ENCODE assay signal across 14 cellular contexts in the genomic region with DNA sequence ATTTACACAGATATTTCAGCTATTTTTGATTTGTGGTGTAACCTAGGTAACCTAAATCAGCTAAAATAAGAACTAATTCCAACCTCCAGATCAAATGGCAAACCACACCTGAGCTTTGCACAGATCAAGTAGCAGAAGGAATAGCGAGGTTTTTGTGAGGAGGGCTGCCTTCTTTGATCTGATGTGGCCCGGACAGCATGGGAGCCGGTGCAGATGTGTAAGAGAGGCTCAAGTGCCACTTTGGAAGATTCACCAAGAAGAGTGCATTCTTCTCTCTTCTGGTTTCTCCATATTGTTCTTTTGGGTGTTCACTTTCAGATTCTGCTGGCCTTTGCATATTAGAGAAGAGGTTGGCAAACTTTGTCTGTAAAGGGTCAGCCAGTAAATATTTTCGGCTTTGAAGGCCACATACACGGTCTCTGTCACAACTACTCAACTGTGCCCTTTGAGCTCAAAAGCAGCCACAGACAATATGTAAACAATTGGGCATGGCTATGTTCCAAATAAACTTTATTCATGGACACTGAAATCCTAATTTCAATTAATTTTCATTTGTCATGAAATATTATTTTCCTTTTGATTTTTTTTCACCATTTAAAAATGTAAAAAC.
DNase-seq lines count a peak whose midpoint lies in the region; ATAC-seq and TF ChIP-seq lines count a peak whose summit lies in the region.
"Had no signal": no experiment of that assay in that cellular context is flagged by ENCODE, and none has a peak within 500 bp of the region (broad histone marks: within the 10 kb centered on the region; RNA-seq: fewer than 3 reads in every experiment).

No MANE protein-coding gene starts in this region.

- CTCF ChIA-PET in activated naive CD4-positive, alpha-beta T cell treated with anti-CD3 and anti-CD28 coated beads for 36 hours (lab: Charles Lee), result interaction anchor here (1.5 kb wide), 1 partner anchor 177 kb away, joined by 5 read pairs; no protein-coding TSS in a partner anchor
- CTCF ChIA-PET in activated CD8-positive, alpha-beta T cell treated with anti-CD3 and anti-CD28 coated beads, Interleukin-2, amount 10 ng/mL, durations not matched to agents 7 days and 5 days (lab: Charles Lee), result interaction anchor here (0.7 to 2.3 kb wide), 4 partner anchors 31 to 221 kb away, joined by 3 to 9 read pairs (median 7); no protein-coding TSS in a partner anchor

- no peaks in the 10 kb centered on the region for H3K9me3 Mint-ChIP-seq in activated naive CD4-positive, alpha-beta T cell treated with anti-CD3 and anti-CD28 coated beads for 36 hours
- peaks cover 3% of the 10 kb centered on the region for H3K9me3 Mint-ChIP-seq in activated CD8-positive, alpha-beta T cell treated with anti-CD3 and anti-CD28 coated beads, Interleukin-2, amount 10 ng/mL, durations not matched to agents 7 days and 5 days (ENCODE audit: insufficient read depth)

- ATAC-seq in activated CD8-positive, alpha-beta T cell treated with anti-CD3 and anti-CD28 coated beads, Interleukin-2, amount 10 ng/mL, durations not matched to agents 7 days and 5 days, result peak; percentile 56
- no peak for ATAC-seq in left lung
- ATAC-seq: gastroesophageal sphincter had no signal

- TF ChIP-seq EP300 in transverse colon (IDR thresholded peaks at IDR 0.05; ENCODE audit: low read depth), result no peak

- H3K27ac ChIP-seq in left lung (peak overlapping the region; percentile 13 to 57), transverse colon (peak overlapping the region; percentile 5 to 45 (median 28))
- H3K27ac ChIP-seq: colonic mucosa had no signal

- no peak for DNase-seq in activated naive CD4-positive, alpha-beta T cell treated with anti-CD3 and anti-CD28 coated beads for 36 hours
- DNase-seq in activated naive CD4-positive, alpha-beta T cell treated with anti-CD3 and anti-CD28 coated beads, Interleukin-2, amount 50 U/mL, for 16 hours, result no peak
- no peak for DNase-seq in activated CD8-positive, alpha-beta T cell treated with anti-CD3 and anti-CD28 coated beads, Interleukin-2, amount 10 ng/mL, durations not matched to agents 7 days and 5 days
- DNase-seq in left lung (no peak), transverse colon (no peak), kidney tubule cell (ENCODE audit: low spot score) (no peak), GF-D8 (lab: John Stamatoyannopoulos, UW) (no peak)
- no peak for DNase-seq in stimulated activated CD4-positive, alpha-beta T cell treated with anti-CD3 and anti-CD28 coated beads, Interleukin-4, amount 100 ng/mL, for 1 hour
- DNase-seq: activated CD8-positive, alpha-beta memory T cell treated with anti-CD3 and anti-CD28 coated beads, Interleukin-2, amount 50 U/mL, for 4 hours; colonic mucosa; NCI-H526 treated with DMSO at 0.1 percent for 48 hours; SW 1271 had no signal

- H3K4me3 ChIP-seq in left lung, result no peak overlapping the region
- no peak overlapping the region for H3K4me3 ChIP-seq in transverse colon
- H3K4me3 ChIP-seq: colonic mucosa, gastroesophageal sphincter, lung had no signal

- POLR2A ChIA-PET in activated CD8-positive, alpha-beta T cell treated with anti-CD3 and anti-CD28 coated beads, Interleukin-2, amount 10 ng/mL, durations not matched to agents 7 days and 5 days (lab: Charles Lee), result interaction anchor here (1.5 kb wide), 1 partner anchor 145 kb away, joined by 6 read pairs; no protein-coding TSS in a partner anchor

- WGBS in transverse colon (ENCODE audit: low coverage in 1 of 2), 2 donors, result 20 to 63% methylated on average over 2 to 5 of the region's 5 CpGs

- no peaks in the 10 kb centered on the region for H3K27me3 ChIP-seq in left lung
- H3K27me3 ChIP-seq in transverse colon, result no peaks in the 10 kb centered on the region
- H3K27me3 ChIP-seq: colonic mucosa, gastroesophageal sphincter had no signal

- intact Hi-C loops in activated naive CD4-positive, alpha-beta T cell treated with anti-CD3 and anti-CD28 coated beads for 36 hours (cut with micrococcal nuclease), result loop anchor here (2.0 kb wide), 1 partner anchor 23 kb away; no protein-coding TSS in a partner anchor
- intact Hi-C loops in left lung (cut with DNase I), result no loop called here
- intact Hi-C loops in transverse colon (cut with DNase I; ENCODE audit: low total_unique reads), result no loop called here

- peak overlapping the region; percentile 70 for H3K27ac Mint-ChIP-seq in activated naive CD4-positive, alpha-beta T cell treated with anti-CD3 and anti-CD28 coated beads for 36 hours
- H3K27ac Mint-ChIP-seq in activated CD8-positive, alpha-beta T cell treated with anti-CD3 and anti-CD28 coated beads, Interleukin-2, amount 10 ng/mL, durations not matched to agents 7 days and 5 days, result peak overlapping the region; percentile 89

- H3K36me3 ChIP-seq in left lung (no peaks in the 10 kb centered on the region), transverse colon (no peaks in the 10 kb centered on the region)
- H3K36me3 ChIP-seq: colonic mucosa, gastroesophageal sphincter had no signal

- peaks cover 2% of the 10 kb centered on the region for H3K36me3 Mint-ChIP-seq in activated naive CD4-positive, alpha-beta T cell treated with anti-CD3 and anti-CD28 coated beads for 36 hours (ENCODE audit: low read depth)
- H3K36me3 Mint-ChIP-seq in activated CD8-positive, alpha-beta T cell treated with anti-CD3 and anti-CD28 coated beads, Interleukin-2, amount 10 ng/mL, durations not matched to agents 7 days and 5 days (ENCODE audit: low read depth), result peaks cover 8% of the 10 kb centered on the region

- H3K27me3 Mint-ChIP-seq in activated naive CD4-positive, alpha-beta T cell treated with anti-CD3 and anti-CD28 coated beads for 36 hours (ENCODE audit: low read depth), result no peaks in the 10 kb centered on the region
- H3K27me3 Mint-ChIP-seq in activated CD8-positive, alpha-beta T cell treated with anti-CD3 and anti-CD28 coated beads, Interleukin-2, amount 10 ng/mL, durations not matched to agents 7 days and 5 days (ENCODE audit: low read depth), result no peaks in the 10 kb centered on the region

- no peaks in the 10 kb centered on the region for H3K9me3 ChIP-seq in left lung
- no peaks in the 10 kb centered on the region for H3K9me3 ChIP-seq in transverse colon
- H3K9me3 ChIP-seq: colonic mucosa, gastroesophageal sphincter had no signal

- no peak for TF ChIP-seq POLR2A in transverse colon (IDR thresholded peaks at IDR 0.05)

- TF ChIP-seq CTCF in left lung (IDR thresholded peaks at IDR 0.05) (no peak), transverse colon (IDR thresholded peaks at IDR 0.05) (no peak)

- peaks cover 47% of the 10 kb centered on the region for H3K4me1 Mint-ChIP-seq in activated naive CD4-positive, alpha-beta T cell treated with anti-CD3 and anti-CD28 coated beads for 36 hours (ENCODE audit: low read depth)
- H3K4me1 Mint-ChIP-seq in activated CD8-positive, alpha-beta T cell treated with anti-CD3 and anti-CD28 coated beads, Interleukin-2, amount 10 ng/mL, durations not matched to agents 7 days and 5 days (ENCODE audit: low read depth), result peaks cover 56% of the 10 kb centered on the region

- H3K4me1 ChIP-seq in left lung (peaks cover 0 to 8% of the 10 kb centered on the region in 2 donors), transverse colon (peaks cover 0 to 30% (median 3%) of the 10 kb centered on the region in 4 donors)
- H3K4me1 ChIP-seq: colonic mucosa had no signal

- in situ Hi-C loops in transverse colon (cut with MboI; ENCODE audit: low pct_ligation_motif_present in 1 of 4, low pct_unique_long_range_greater_than_20kb in 1 of 4, low sequenced_read_pairs in 3 of 4), result loop anchor here in 1 of 4 donors (25.0 kb wide), 1 partner anchor 364 kb away; no protein-coding TSS in a partner anchor

- peak overlapping the region; percentile 39 for H3K4me3 Mint-ChIP-seq in activated naive CD4-positive, alpha-beta T cell treated with anti-CD3 and anti-CD28 coated beads for 36 hours
- peak overlapping the region; percentile 61 for H3K4me3 Mint-ChIP-seq in activated CD8-positive, alpha-beta T cell treated with anti-CD3 and anti-CD28 coated beads, Interleukin-2, amount 10 ng/mL, durations not matched to agents 7 days and 5 days
